ENCODE assay signal across 8 cellular contexts in genomic region chr15:64460737-64461576, GRCh38. TPM values are rescaled to one million over a fixed set of nuclear protein-coding genes. Genes with fewer than 3 reads are reported as not detected.
A peak's percentile ranks its signal among the peaks of the same experiment; 100 is the strongest.
DNase-seq lines count a peak whose midpoint lies in the region; ATAC-seq and TF ChIP-seq lines count a peak whose summit lies in the region.

No MANE protein-coding gene starts in this region.

- H2AFZ ChIP-seq in neural progenitor cell (replicated peaks), result no peak overlapping the region

- H3K4me2 ChIP-seq in neural progenitor cell, result peak overlapping the region; percentile 84

- peaks cover 74% of the 10 kb centered on the region for H3K4me1 ChIP-seq in neural progenitor cell

- peak overlapping the region; percentile 43 for H3K9ac ChIP-seq in neural progenitor cell

- no peaks in the 10 kb centered on the region for H3K9me3 Mint-ChIP-seq in activated naive CD4-positive, alpha-beta T cell treated with anti-CD3 and anti-CD28 coated beads for 36 hours
- no peaks in the 10 kb centered on the region for H3K9me3 Mint-ChIP-seq in neural progenitor cell

- H3K4me3 Mint-ChIP-seq in activated naive CD4-positive, alpha-beta T cell treated with anti-CD3 and anti-CD28 coated beads for 36 hours, result peak overlapping the region; percentile 77
- peak overlapping the region; percentile 91 for H3K4me3 Mint-ChIP-seq in neural progenitor cell

- no peaks in the 10 kb centered on the region for H3K9me3 ChIP-seq in neural progenitor cell (ENCODE audit: low read depth)

- H3K36me3 ChIP-seq in neural progenitor cell, result no peaks in the 10 kb centered on the region

- peak; percentile 86 for DNase-seq in G401 (ENCODE audit: low spot score)
- peak; percentile 89 for DNase-seq in RKO (ENCODE audit: low spot score)
- peak; percentile 34 for DNase-seq in activated naive CD4-positive, alpha-beta T cell treated with anti-CD3 and anti-CD28 coated beads for 36 hours
- peak; percentile 78 for DNase-seq in foreskin melanocyte
- peak; percentile 56 for DNase-seq in neural progenitor cell (ENCODE audit: low spot score)
- DNase-seq in ureter (ENCODE audit: low spot score), result peak; percentile 53

- H3K79me2 ChIP-seq in neural progenitor cell (ENCODE audit: low read depth), result peaks cover 54% of the 10 kb centered on the region

- no peak for TF ChIP-seq CTCF in neural progenitor cell (IDR thresholded peaks at IDR 0.05)

- H3K4me3 ChIP-seq in neural progenitor cell, result peak overlapping the region; percentile 67

- CTCF ChIA-PET in activated naive CD4-positive, alpha-beta T cell treated with anti-CD3 and anti-CD28 coated beads for 36 hours (lab: Charles Lee), result interaction anchor here (0.7 to 2.0 kb wide), 3 partner anchors 23 to 219 kb away, joined by 3 to 5 read pairs (median 3); no protein-coding TSS in a partner anchor

- H3K27me3 ChIP-seq in neural progenitor cell, result no peaks in the 10 kb centered on the region

- no peaks in the 10 kb centered on the region for H3K27me3 Mint-ChIP-seq in activated naive CD4-positive, alpha-beta T cell treated with anti-CD3 and anti-CD28 coated beads for 36 hours (ENCODE audit: low read depth)
- peaks cover 3% of the 10 kb centered on the region for H3K27me3 Mint-ChIP-seq in neural progenitor cell (ENCODE audit: insufficient read depth, low read depth)

- ATAC-seq in HG03159 (IDR thresholded peaks at IDR 0.05; ENCODE audit: unreplicated experiment) (peak; percentile 12), GM18870 (IDR thresholded peaks at IDR 0.05; ENCODE audit: unreplicated experiment) (no peak)

- intact Hi-C loops in activated naive CD4-positive, alpha-beta T cell treated with anti-CD3 and anti-CD28 coated beads for 36 hours (cut with micrococcal nuclease), result loop anchor here (1.0 to 5.0 kb wide), 8 partner anchors 17 to 298 kb away; partner anchors contain the start of genes PPIB and TRIP4

- peaks cover 44% of the 10 kb centered on the region for H3F3A ChIP-seq in neural progenitor cell (ENCODE audit: low read depth)

- in situ Hi-C loops in G401 (cut with HindIII; ENCODE audit: low sequenced_read_pairs), result no loop called here

- H3K36me3 Mint-ChIP-seq in activated naive CD4-positive, alpha-beta T cell treated with anti-CD3 and anti-CD28 coated beads for 36 hours (ENCODE audit: low read depth), result peaks cover 3% of the 10 kb centered on the region
- H3K36me3 Mint-ChIP-seq in neural progenitor cell, result peaks cover 3% of the 10 kb centered on the region

- H3K27ac ChIP-seq in neural progenitor cell, result peak overlapping the region; percentile 66

- peak overlapping the region; percentile 82 for H3K27ac Mint-ChIP-seq in activated naive CD4-positive, alpha-beta T cell treated with anti-CD3 and anti-CD28 coated beads for 36 hours
- H3K27ac Mint-ChIP-seq in neural progenitor cell, result peak overlapping the region; percentile 78

- H4K20me1 ChIP-seq in neural progenitor cell (ENCODE audit: low read depth), result peaks cover 57% of the 10 kb centered on the region

- peaks cover 78% of the 10 kb centered on the region for H3K4me1 Mint-ChIP-seq in activated naive CD4-positive, alpha-beta T cell treated with anti-CD3 and anti-CD28 coated beads for 36 hours (ENCODE audit: low read depth)
- peaks cover 83% of the 10 kb centered on the region for H3K4me1 Mint-ChIP-seq in neural progenitor cell

RNA-seq across cellular contexts. Expression of gene ZNF609, which starts 0.6 kb away (rescaled TPM):
- total RNA-seq in G401 (2014; rRNA removed; shearing (Covaris generic)), result 11.6 and 17.0 TPM in 2 replicates
- 10 to 100 TPM; 39.5 to 40.4 TPM for total RNA-seq in activated naive CD4-positive, alpha-beta T cell treated with anti-CD3 and anti-CD28 coated beads for 36 hours
- 21.5 and 31.1 TPM in 2 replicates for total RNA-seq in neural progenitor cell (ENCODE audit: low replicate concordance)
- total RNA-seq in ureter, result 55.1 TPM

Comparison
In these comparisons a context has a peak if more than half of its experiments do, and no peak if none do; other contexts are left out.
1. DNase-seq: peak in every context shown above with its lines; median percentile 89 in RKO; 86 in G401; 78 in foreskin melanocyte; 56 in neural progenitor cell; 53 in ureter; 34 in activated naive CD4-positive, alpha-beta T cell treated with anti-CD3 and anti-CD28 coated beads for 36 hours.